9 cellular contexts compared by ENCODE assay signal in the genomic region with DNA sequence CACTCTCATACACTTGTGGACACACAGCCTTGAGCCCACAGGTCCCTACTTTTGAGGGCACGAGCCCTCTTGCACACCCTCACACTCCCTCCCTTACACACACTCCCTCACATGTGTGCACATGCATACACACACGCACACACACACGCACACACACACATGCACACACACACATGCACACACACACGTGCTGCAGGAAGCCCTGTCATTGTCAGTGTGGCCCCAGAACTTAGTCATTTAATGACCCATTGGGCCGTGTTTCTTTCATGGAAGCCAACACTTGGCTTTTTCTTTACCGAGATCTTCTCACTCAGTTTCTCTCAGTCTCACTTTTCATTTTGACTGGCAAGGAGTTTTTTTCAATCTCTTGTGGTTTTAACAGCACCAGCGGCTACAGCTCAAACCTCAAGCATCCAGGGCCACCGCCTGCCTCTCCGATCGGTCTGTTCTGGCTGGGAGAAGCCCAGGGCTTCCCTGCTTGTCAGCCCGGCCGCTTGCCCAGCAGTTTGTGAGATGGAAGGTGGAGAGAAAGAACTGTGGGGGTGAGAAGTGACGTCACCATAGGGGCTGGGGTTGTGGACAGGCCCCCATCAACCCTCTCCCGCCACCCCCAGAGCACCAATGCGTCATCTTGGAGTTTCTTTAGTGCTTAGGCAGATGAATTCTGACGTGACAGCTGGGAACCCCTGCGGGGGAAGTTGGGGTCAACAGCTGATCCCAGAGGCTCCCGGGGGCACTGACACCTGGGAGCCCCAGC. TPM values are rescaled to one million over a fixed set of nuclear protein-coding genes. Genes with fewer than 3 reads are reported as not detected.
A peak's percentile ranks its signal among the peaks of the same experiment; 100 is the strongest.
DNase-seq lines count a peak whose midpoint lies in the region; ATAC-seq lines count a peak whose summit lies in the region.
"Had no signal": no experiment of that assay in that cellular context is flagged by ENCODE, and none has a peak within 500 bp of the region (broad histone marks: within the 10 kb centered on the region; RNA-seq: fewer than 3 reads in every experiment).

No MANE protein-coding gene starts in this region.

- H3K27me3 Mint-ChIP-seq in activated T-cell treated with anti-CD3 and anti-CD28 coated beads, Interleukin-2, amount 50 U/mL, for 72 hours (ENCODE audit: low read depth): peaks cover 10% of the 10 kb centered on the region

- no peaks in the 10 kb centered on the region for H3K9me3 Mint-ChIP-seq in activated T-cell treated with anti-CD3 and anti-CD28 coated beads, Interleukin-2, amount 50 U/mL, for 72 hours

- H3K36me3 Mint-ChIP-seq in activated T-cell treated with anti-CD3 and anti-CD28 coated beads, Interleukin-2, amount 50 U/mL, for 72 hours (ENCODE audit: insufficient read depth in 2 of 2): no peaks in the 10 kb centered on the region

- DNase-seq in GM19238 (ENCODE audit: insufficient read length, low spot score) (peak; percentile 61), iPS-NIHi11 (ENCODE audit: low spot score) (no peak), NCI-H1694 treated with DMSO at 0.1 percent for 48 hours (lab: John Stamatoyannopoulos, UW) (no peak), middle frontal gyrus (ENCODE audit: extremely low spot score, low spot score) (no peak), kidney glomerular epithelial cell (lab: John Stamatoyannopoulos, UW) (no peak)
- peak; percentile 83 for DNase-seq in activated T-cell treated with anti-CD3 and anti-CD28 coated beads, Interleukin-2, amount 50 U/mL, for 72 hours
- DNase-seq in stimulated activated CD8-positive, alpha-beta memory T cell treated with anti-CD3 and anti-CD28 coated beads, Interleukin-12 subunit alpha, Interleukin-12 subunit beta, amount 100 ng/mL, for 4 hours (ENCODE audit: low read depth): peak; percentile 36

- ATAC-seq in HG03139 (IDR thresholded peaks at IDR 0.05; ENCODE audit: unreplicated experiment): peak; percentile 37
- ATAC-seq in activated T-cell treated with anti-CD3 and anti-CD28 coated beads, Interleukin-2, amount 50 U/mL, for 72 hours (replicated peaks in 1 of 2): peak; percentile 73 to 81
- ATAC-seq: Panc1 had no signal

- no peak overlapping the region for H3K4me3 Mint-ChIP-seq in activated T-cell treated with anti-CD3 and anti-CD28 coated beads, Interleukin-2, amount 50 U/mL, for 72 hours

- H3K27ac Mint-ChIP-seq in activated T-cell treated with anti-CD3 and anti-CD28 coated beads, Interleukin-2, amount 50 U/mL, for 72 hours: no peak overlapping the region

- peaks cover 11% of the 10 kb centered on the region for H3K4me1 Mint-ChIP-seq in activated T-cell treated with anti-CD3 and anti-CD28 coated beads, Interleukin-2, amount 50 U/mL, for 72 hours (ENCODE audit: low read depth)

RNA-seq across cellular contexts. Expression of a gene that starts 15.8 kb away (rescaled TPM):
- 10 to 100 TPM; 39.5 to 63.5 TPM for total RNA-seq in activated T-cell treated with anti-CD3 and anti-CD28 coated beads, Interleukin-2, amount 50 U/mL, for 72 hours

RNA-seq across cellular contexts. Expression of a gene that starts 28.0 kb away (rescaled TPM):
- 10 to 100 TPM; 67.3 to 80.3 TPM for total RNA-seq in activated T-cell treated with anti-CD3 and anti-CD28 coated beads, Interleukin-2, amount 50 U/mL, for 72 hours

Comparison
In these comparisons a context has a peak if more than half of its experiments do, and no peak if none do; other contexts are left out.
1. DNase-seq: peak in GM19238 (single experiment), activated T-cell treated with anti-CD3 and anti-CD28 coated beads, Interleukin-2, amount 50 U/mL, for 72 hours (2 of 2) and stimulated activated CD8-positive, alpha-beta memory T cell treated with anti-CD3 and anti-CD28 coated beads, Interleukin-12 subunit alpha, Interleukin-12 subunit beta, amount 100 ng/mL, for 4 hours (single experiment); none in iPS-NIHi11 (single experiment), NCI-H1694 treated with DMSO at 0.1 percent for 48 hours (single experiment), middle frontal gyrus (single experiment) and kidney glomerular epithelial cell (single experiment).